13 cellular contexts compared by ENCODE assay signal in the genomic region with DNA sequence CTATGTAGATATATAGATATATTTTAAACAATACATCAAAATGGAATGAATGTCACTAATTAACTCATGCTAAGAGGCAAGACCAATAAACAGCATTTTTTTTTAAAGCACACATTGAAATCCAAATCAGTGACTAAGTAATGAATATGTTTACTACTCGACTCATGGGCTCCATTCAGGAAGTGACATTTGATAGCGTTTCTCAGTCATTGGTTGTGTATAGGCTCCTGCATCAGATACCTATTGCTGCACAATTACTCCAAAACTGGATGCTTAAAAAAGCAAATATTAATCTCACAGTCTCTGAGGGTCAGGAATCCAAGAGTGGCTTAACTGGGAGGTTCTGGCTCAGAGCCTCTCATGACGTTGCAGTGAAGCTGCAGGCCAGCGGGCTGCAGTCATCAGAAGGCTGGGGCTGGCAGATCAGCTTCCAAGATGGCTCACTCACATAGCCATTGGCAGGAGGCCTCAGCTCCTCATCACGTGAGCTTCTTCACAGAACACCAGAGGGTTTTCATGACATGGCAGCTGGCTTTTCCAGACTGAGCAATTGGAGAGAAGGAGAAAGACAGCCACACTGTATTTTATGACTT.
A peak's percentile ranks its signal among the peaks of the same experiment; 100 is the strongest.
DNase-seq lines count a peak whose midpoint lies in the region; ATAC-seq and TF ChIP-seq lines count a peak whose summit lies in the region.
"Had no signal": no experiment of that assay in that cellular context is flagged by ENCODE, and none has a peak within 500 bp of the region (broad histone marks: within the 10 kb centered on the region; RNA-seq: fewer than 3 reads in every experiment).

No MANE protein-coding gene starts in this region.

- no peak overlapping the region for H3K4me3 ChIP-seq in SK-N-SH (ENCODE audit: low read depth in 2 of 2, low read length in 1 of 2)
- H3K4me3 ChIP-seq in Karpas-422 (ENCODE audit: low read length) = no peak overlapping the region
- H3K4me3 ChIP-seq: coronary artery had no signal

- no peaks in the 10 kb centered on the region for H3K4me1 Mint-ChIP-seq in activated CD4-positive, alpha-beta T cell treated with anti-CD3 and anti-CD28 coated beads, Interleukin-2, amount 10 ng/mL, durations not matched to agents 24 days and 14 days
- H3K4me1 Mint-ChIP-seq: B cell; naive thymus-derived CD8-positive, alpha-beta T cell had no signal

- no peak overlapping the region for H3K9ac ChIP-seq in SK-N-SH
- no peak overlapping the region for H3K9ac ChIP-seq in Karpas-422 (ENCODE audit: low read length)

- no peak for ATAC-seq in SK-N-SH treated with all-trans-retinoic acid at 6 μM for 48 hours
- ATAC-seq: naive thymus-derived CD8-positive, alpha-beta T cell had no signal

- peaks cover 16 to 23% of the 10 kb centered on the region in 2 experiments for H3K4me1 ChIP-seq in SK-N-SH (ENCODE audit: control insufficient read depth in 1 of 2, insufficient read depth in 2 of 2, low read depth in 1 of 2, low read length in 1 of 2)
- H3K4me1 ChIP-seq in Karpas-422 (ENCODE audit: low read length) = no peaks in the 10 kb centered on the region

- no peaks in the 10 kb centered on the region for H3K79me2 ChIP-seq in SK-N-SH (ENCODE audit: insufficient read depth)
- H3K79me2 ChIP-seq in Karpas-422 (ENCODE audit: low read length) = no peaks in the 10 kb centered on the region

- no peak overlapping the region for H3K4me2 ChIP-seq in SK-N-SH
- H3K4me2 ChIP-seq in Karpas-422 (ENCODE audit: low read depth, low read length, poor library complexity, severe bottlenecking) = no peak overlapping the region

- no peak overlapping the region for H3K27ac Mint-ChIP-seq in activated CD4-positive, alpha-beta T cell treated with anti-CD3 and anti-CD28 coated beads, Interleukin-2, amount 10 ng/mL, durations not matched to agents 24 days and 14 days
- H3K27ac Mint-ChIP-seq: activated T-cell treated with anti-CD3 and anti-CD28 coated beads, Interleukin-2, amount 50 U/mL, for 24 hours; B cell; naive thymus-derived CD8-positive, alpha-beta T cell had no signal

- H3K9me3 ChIP-seq in SK-N-SH (no peaks in the 10 kb centered on the region), Karpas-422 (ENCODE audit: low read length) (no peaks in the 10 kb centered on the region)

- H2AFZ ChIP-seq in SK-N-SH (ENCODE audit: low read depth) = peak overlapping the region; percentile 49; the same call in 1 of the 2 replicates
- H2AFZ ChIP-seq in Karpas-422 (ENCODE audit: low read length) = no peak overlapping the region

- no peaks in the 10 kb centered on the region for H3K27me3 ChIP-seq in SK-N-SH (ENCODE audit: insufficient read depth)
- H3K27me3 ChIP-seq in Karpas-422 (ENCODE audit: low read length) = no peaks in the 10 kb centered on the region

- 65% methylated on average over 5 of the region's 5 CpGs for WGBS in SK-N-SH (ENCODE audit: low lambda C conversion rate)

- no peak overlapping the region for H3K4me3 Mint-ChIP-seq in activated CD4-positive, alpha-beta T cell treated with anti-CD3 and anti-CD28 coated beads, Interleukin-2, amount 10 ng/mL, durations not matched to agents 24 days and 14 days
- H3K4me3 Mint-ChIP-seq: activated T-cell treated with anti-CD3 and anti-CD28 coated beads, Interleukin-2, amount 50 U/mL, for 24 hours; B cell; naive thymus-derived CD8-positive, alpha-beta T cell had no signal

- no peak for TF ChIP-seq RAD21 in SK-N-SH (IDR thresholded peaks at IDR 0.05; ENCODE audit: low read length)

- peaks cover 17% of the 10 kb centered on the region for H3F3A ChIP-seq in SK-N-SH (replicated peaks; ENCODE audit: insufficient read depth)

- H3K9me2 ChIP-seq in SK-N-SH (no peaks in the 10 kb centered on the region), Karpas-422 (replicated peaks; ENCODE audit: insufficient read depth, low read length) (no peaks in the 10 kb centered on the region)

- H3K27me3 Mint-ChIP-seq in activated CD4-positive, alpha-beta T cell treated with anti-CD3 and anti-CD28 coated beads, Interleukin-2, amount 10 ng/mL, durations not matched to agents 24 days and 14 days = no peaks in the 10 kb centered on the region
- H3K27me3 Mint-ChIP-seq: activated T-cell treated with anti-CD3 and anti-CD28 coated beads, Interleukin-2, amount 50 U/mL, for 24 hours; B cell had no signal

- TF ChIP-seq CTCF in SK-N-SH (IDR thresholded peaks at IDR 0.05) = no peak

- H3K27ac ChIP-seq in SK-N-SH (ENCODE audit: low read depth in 2 of 2, low read length in 1 of 2) (no peak overlapping the region; a peak in 1 of 4 replicates), cingulate gyrus (ENCODE audit: low read depth, low read length) (peak overlapping the region; percentile 41), Karpas-422 (ENCODE audit: low read length) (no peak overlapping the region)
- H3K27ac ChIP-seq: coronary artery had no signal

- no peak for TF ChIP-seq EP300 in SK-N-SH (IDR thresholded peaks at IDR 0.05; ENCODE audit: borderline replicate concordance in 1 of 2, low read depth in 1 of 2, low read length in 1 of 2)

- CTCF ChIA-PET in SK-N-SH (lab: Yijun Ruan, JAX) = interaction anchor here (0.6 kb wide), 1 partner anchor 274 kb away, joined by 3 read pairs; no protein-coding TSS in a partner anchor

- H4K20me1 ChIP-seq in SK-N-SH (ENCODE audit: insufficient read depth) (no peaks in the 10 kb centered on the region), Karpas-422 (ENCODE audit: insufficient read depth, low read depth, low read length) (no peaks in the 10 kb centered on the region)

- H3K36me3 Mint-ChIP-seq in activated CD4-positive, alpha-beta T cell treated with anti-CD3 and anti-CD28 coated beads, Interleukin-2, amount 10 ng/mL, durations not matched to agents 24 days and 14 days (ENCODE audit: low read depth) = no peaks in the 10 kb centered on the region
- H3K36me3 Mint-ChIP-seq: naive thymus-derived CD8-positive, alpha-beta T cell had no signal

- intact Hi-C loops in activated CD4-positive, alpha-beta T cell treated with anti-CD3 and anti-CD28 coated beads, Interleukin-2, amount 10 ng/mL, durations not matched to agents 24 days and 14 days (cut with micrococcal nuclease) = no loop called here

- H3K36me3 ChIP-seq in SK-N-SH (replicated peaks in 1 of 2; ENCODE audit: control insufficient read depth in 1 of 2, insufficient read depth in 2 of 2, low read length in 1 of 2) (no peaks in the 10 kb centered on the region), Karpas-422 (ENCODE audit: insufficient read depth, low read length) (no peaks in the 10 kb centered on the region)

- DNase-seq in SK-N-SH (no peak), medulla oblongata (ENCODE audit: extremely low spot score) (peak; percentile 82), islet precursor cell (no peak), Karpas-422 (no peak), cortex of kidney (lab: John Stamatoyannopoulos, UW) (no peak)
- no peak for DNase-seq in activated CD4-positive, alpha-beta T cell treated with anti-CD3 and anti-CD28 coated beads, Interleukin-2, amount 10 ng/mL, durations not matched to agents 24 days and 14 days
- DNase-seq: activated T-cell treated with anti-CD3 and anti-CD28 coated beads, Interleukin-2, amount 50 U/mL, for 24 hours; naive thymus-derived CD8-positive, alpha-beta T cell; stimulated activated CD4-positive, alpha-beta T cell treated with anti-CD3 and anti-CD28 coated beads, Interleukin-2, amount 100 ng/mL, for 24 hours had no signal

- POLR2A ChIA-PET in SK-N-SH (lab: Yijun Ruan, JAX) = no interaction called here

- peaks cover 10% of the 10 kb centered on the region for H3K9me3 Mint-ChIP-seq in activated CD4-positive, alpha-beta T cell treated with anti-CD3 and anti-CD28 coated beads, Interleukin-2, amount 10 ng/mL, durations not matched to agents 24 days and 14 days
- H3K9me3 Mint-ChIP-seq: activated T-cell treated with anti-CD3 and anti-CD28 coated beads, Interleukin-2, amount 50 U/mL, for 24 hours had no signal

TF ChIP-seq in SK-N-SH, 30 proteins besides CTCF, POLR2A, EP300 and RAD21 (continues in another document):
- no peak; the same call in 1 of the 2 replicates for TF ChIP-seq TCF12 (IDR thresholded peaks at IDR 0.05)
- no peak for TF ChIP-seq CHD2 (IDR thresholded peaks at IDR 0.05; ENCODE audit: low read length, partially characterized antibody)
- TF ChIP-seq, protein P1, sequence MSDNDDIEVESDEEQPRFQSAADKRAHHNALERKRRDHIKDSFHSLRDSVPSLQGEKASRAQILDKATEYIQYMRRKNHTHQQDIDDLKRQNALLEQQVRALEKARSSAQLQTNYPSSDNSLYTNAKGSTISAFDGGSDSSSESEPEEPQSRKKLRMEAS (IDR thresholded peaks at IDR 0.05; ENCODE audit: low read depth) = no peak
- TF ChIP-seq, protein P2, sequence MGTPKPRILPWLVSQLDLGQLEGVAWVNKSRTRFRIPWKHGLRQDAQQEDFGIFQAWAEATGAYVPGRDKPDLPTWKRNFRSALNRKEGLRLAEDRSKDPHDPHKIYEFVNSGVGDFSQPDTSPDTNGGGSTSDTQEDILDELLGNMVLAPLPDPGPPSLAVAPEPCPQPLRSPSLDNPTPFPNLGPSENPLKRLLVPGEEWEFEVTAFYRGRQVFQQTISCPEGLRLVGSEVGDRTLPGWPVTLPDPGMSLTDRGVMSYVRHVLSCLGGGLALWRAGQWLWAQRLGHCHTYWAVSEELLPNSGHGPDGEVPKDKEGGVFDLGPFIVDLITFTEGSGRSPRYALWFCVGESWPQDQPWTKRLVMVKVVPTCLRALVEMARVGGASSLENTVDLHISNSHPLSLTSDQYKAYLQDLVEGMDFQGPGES (IDR thresholded peaks at IDR 0.05; ENCODE audit: low read depth, low read length) = no peak
- TF ChIP-seq SIN3A (IDR thresholded peaks at IDR 0.05; ENCODE audit: borderline replicate concordance, low read depth, low read length) = no peak

TF ChIP-seq in SK-N-SH treated with all-trans-retinoic acid at 6 μM for 48 hours, 23 proteins besides CTCF, POLR2A, EP300 and RAD21 (continues in another document):
- TF ChIP-seq TCF4 (CRISPR knock-in tag; IDR thresholded peaks at IDR 0.05; ENCODE audit: borderline replicate concordance) = no peak
- TF ChIP-seq ZNF565 (CRISPR knock-in tag; conservative IDR thresholded peaks at IDR 0.05; ENCODE audit: low read depth) = no peak
- no peak for TF ChIP-seq PPARA (CRISPR knock-in tag; IDR thresholded peaks at IDR 0.05; ENCODE audit: borderline replicate concordance)
- TF ChIP-seq, protein P3, sequence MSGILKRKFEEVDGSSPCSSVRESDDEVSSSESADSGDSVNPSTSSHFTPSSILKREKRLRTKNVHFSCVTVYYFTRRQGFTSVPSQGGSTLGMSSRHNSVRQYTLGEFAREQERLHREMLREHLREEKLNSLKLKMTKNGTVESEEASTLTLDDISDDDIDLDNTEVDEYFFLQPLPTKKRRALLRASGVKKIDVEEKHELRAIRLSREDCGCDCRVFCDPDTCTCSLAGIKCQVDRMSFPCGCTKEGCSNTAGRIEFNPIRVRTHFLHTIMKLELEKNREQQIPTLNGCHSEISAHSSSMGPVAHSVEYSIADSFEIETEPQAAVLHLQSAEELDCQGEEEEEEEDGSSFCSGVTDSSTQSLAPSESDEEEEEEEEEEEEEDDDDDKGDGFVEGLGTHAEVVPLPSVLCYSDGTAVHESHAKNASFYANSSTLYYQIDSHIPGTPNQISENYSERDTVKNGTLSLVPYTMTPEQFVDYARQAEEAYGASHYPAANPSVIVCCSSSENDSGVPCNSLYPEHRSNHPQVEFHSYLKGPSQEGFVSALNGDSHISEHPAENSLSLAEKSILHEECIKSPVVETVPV (CRISPR knock-in tag; IDR thresholded peaks at IDR 0.05) = no peak
- TF ChIP-seq TOX (CRISPR knock-in tag; IDR thresholded peaks at IDR 0.05; ENCODE audit: borderline replicate concordance) = no peak
- TF ChIP-seq ISL1 (CRISPR knock-in tag; IDR thresholded peaks at IDR 0.05) = no peak
- no peak for TF ChIP-seq OSR1 (CRISPR knock-in tag; IDR thresholded peaks at IDR 0.05)
